ENCODE assay signal across 1 cellular context in genomic region chr1:7954683-7955082, GRCh38.
TF ChIP-seq lines count a peak whose summit lies in the region.

No MANE protein-coding gene starts in this region.

TF ChIP-seq in GM23338, 12 proteins besides CTCF, POLR2A, EP300 and RAD21 (continued from another document):
- TF ChIP-seq ETS1 (IDR thresholded peaks at IDR 0.05) (no peak), ZNF331 (CRISPR knock-in tag; IDR thresholded peaks at IDR 0.05; ENCODE audit: low read depth) (no peak), EZH2phosphoT487 (IDR thresholded peaks at IDR 0.05; ENCODE audit: unreplicated experiment) (no peak), NANOG (IDR thresholded peaks at IDR 0.05; ENCODE audit: borderline replicate concordance) (no peak), EZH2 (IDR thresholded peaks at IDR 0.05; ENCODE audit: low read depth, unreplicated experiment) (no peak), STAT1 (IDR thresholded peaks at IDR 0.05; ENCODE audit: unreplicated experiment) (no peak), REST (IDR thresholded peaks at IDR 0.05; ENCODE audit: unreplicated experiment) (no peak), CREB1 (CRISPR knock-in tag; IDR thresholded peaks at IDR 0.05; ENCODE audit: low read depth) (no peak), ZNF114 (CRISPR knock-in tag; IDR thresholded peaks at IDR 0.05) (no peak)
